Comparison of ENCODE assay signal across 8 cellular contexts in the genomic region with DNA sequence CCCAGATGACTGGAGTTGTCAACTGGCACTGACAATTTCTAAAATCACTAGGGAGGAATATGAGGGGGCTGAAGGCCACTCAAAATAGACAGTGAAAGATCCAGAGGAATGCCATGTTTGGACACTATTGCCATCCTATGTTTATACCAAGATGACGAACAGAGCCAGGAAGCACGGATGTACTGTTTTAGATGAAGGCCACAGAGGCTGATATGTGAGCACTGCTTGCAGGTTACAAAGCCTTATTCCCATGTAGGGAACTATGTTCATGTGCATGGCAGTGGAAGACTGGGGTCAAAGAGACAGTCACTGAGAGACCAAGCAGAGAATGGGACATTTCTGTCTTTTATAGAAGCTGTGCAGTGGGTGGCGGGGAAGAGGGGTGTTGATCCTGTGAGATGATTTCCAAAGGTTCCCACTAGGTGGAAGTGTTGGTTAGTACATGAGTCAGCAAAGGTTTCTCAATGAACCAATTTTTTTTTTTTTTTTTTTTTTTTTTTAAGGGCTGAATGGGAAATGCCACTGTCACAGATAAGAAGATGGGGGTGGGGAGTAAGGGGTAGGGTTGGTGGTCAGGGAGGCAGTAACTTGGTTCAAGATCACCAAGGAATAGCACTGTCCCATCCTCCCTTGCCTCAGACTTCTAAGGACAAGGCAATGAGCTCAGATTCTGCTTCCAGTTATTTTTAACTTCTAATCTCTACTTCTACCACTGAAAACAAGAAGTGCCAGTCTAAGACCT. TPM values are rescaled to one million over a fixed set of nuclear protein-coding genes. Genes with fewer than 3 reads are reported as not detected.
DNase-seq lines count a peak whose midpoint lies in the region; ATAC-seq and TF ChIP-seq lines count a peak whose summit lies in the region.

No MANE protein-coding gene starts in this region.

- TF ChIP-seq CTCF in OCI-LY1 (IDR thresholded peaks at IDR 0.05; ENCODE audit: low read length) (peak; percentile 39; the same call in 1 of the 2 replicates), endodermal cell (conservative IDR thresholded peaks at IDR 0.05) (peak; percentile 78)

- no peaks in the 10 kb centered on the region for H3K9me3 Mint-ChIP-seq in endodermal cell
- H3K9me3 Mint-ChIP-seq in memory B cell: no peaks in the 10 kb centered on the region

- no peaks in the 10 kb centered on the region for H3F3A ChIP-seq in OCI-LY1 (ENCODE audit: insufficient read depth, low read length)

- no peaks in the 10 kb centered on the region for H3K36me3 ChIP-seq in OCI-LY1 (ENCODE audit: insufficient read depth, low read length)
- no peaks in the 10 kb centered on the region for H3K36me3 ChIP-seq in endodermal cell (ENCODE audit: control insufficient read depth, insufficient read depth, low read length)

- no peaks in the 10 kb centered on the region for H3K9me3 ChIP-seq in OCI-LY1 (ENCODE audit: low read length)
- H3K9me3 ChIP-seq in endodermal cell (ENCODE audit: control insufficient read depth, low read length): peaks cover 11% of the 10 kb centered on the region

- H3K4me1 ChIP-seq in OCI-LY1 (ENCODE audit: insufficient read depth, low read length, severe bottlenecking) (no peaks in the 10 kb centered on the region), endodermal cell (ENCODE audit: control insufficient read depth, insufficient read depth, low read length) (peaks cover 5% of the 10 kb centered on the region)

- no peak overlapping the region for H2AFZ ChIP-seq in OCI-LY1 (ENCODE audit: low read length)

- H3K27me3 ChIP-seq in OCI-LY1 (ENCODE audit: insufficient read depth, low read length): no peaks in the 10 kb centered on the region
- peaks cover 9% of the 10 kb centered on the region for H3K27me3 ChIP-seq in endodermal cell (ENCODE audit: control insufficient read depth, insufficient read depth, low read length, poor library complexity, severe bottlenecking)

- WGBS in endodermal cell (ENCODE audit: insufficient coverage in 1 of 2, insufficient read length in 1 of 2), 2 experiments: 83 to 96% methylated on average over 2 to 3 of the region's 3 CpGs

- no peaks in the 10 kb centered on the region for H4K20me1 ChIP-seq in OCI-LY1 (ENCODE audit: insufficient read depth, low read length)

- H3K79me2 ChIP-seq in OCI-LY1 (ENCODE audit: insufficient read depth, low read length): no peaks in the 10 kb centered on the region

- H3K9ac ChIP-seq in OCI-LY1 (ENCODE audit: low read length): no peak overlapping the region
- H3K9ac ChIP-seq in endodermal cell (ENCODE audit: extremely low read depth, low read length, poor library complexity, severe bottlenecking): no peak overlapping the region

- H3K9me2 ChIP-seq in OCI-LY1 (ENCODE audit: low read depth, low read length): no peaks in the 10 kb centered on the region

- peak; percentile 43 for ATAC-seq in memory B cell (ENCODE audit: low read depth)
- no peak for ATAC-seq in HG03571 (IDR thresholded peaks at IDR 0.05; ENCODE audit: unreplicated experiment)
- ATAC-seq in HG02678 (IDR thresholded peaks at IDR 0.05; ENCODE audit: unreplicated experiment): no peak

- H3K27me3 Mint-ChIP-seq in endodermal cell (ENCODE audit: insufficient read depth) (peaks cover 22% of the 10 kb centered on the region), memory B cell (no peaks in the 10 kb centered on the region)

- H3K4me3 ChIP-seq in OCI-LY1 (ENCODE audit: low read depth, low read length, poor library complexity, severe bottlenecking) (no peak overlapping the region), endodermal cell (ENCODE audit: low read length) (no peak overlapping the region)

- no peak overlapping the region for H3K27ac ChIP-seq in OCI-LY1 (ENCODE audit: low read depth, low read length, poor library complexity, severe bottlenecking)
- no peak overlapping the region for H3K27ac ChIP-seq in endodermal cell (ENCODE audit: low read depth, low read length)

- H3K27ac Mint-ChIP-seq in endodermal cell (no peak overlapping the region), memory B cell (no peak overlapping the region)

- H3K4me2 ChIP-seq in OCI-LY1 (ENCODE audit: low read length): no peak overlapping the region

- H3K36me3 Mint-ChIP-seq in endodermal cell (ENCODE audit: low read depth): no peaks in the 10 kb centered on the region
- H3K36me3 Mint-ChIP-seq in memory B cell: no peaks in the 10 kb centered on the region

- DNase-seq in DMS114 treated with DMSO at 0.1 percent for 48 hours (lab: John Stamatoyannopoulos, UW; ENCODE audit: unreplicated experiment): peak; percentile 46
- peak; percentile 16 for DNase-seq in HK-2 (ENCODE audit: unreplicated experiment)
- DNase-seq in endodermal cell: peak; percentile 71
- peak; percentile 30 to 38 for DNase-seq in memory B cell (ENCODE audit: low spot score in 2 of 2)
- DNase-seq in NK-92 treated with Interleukin-12 subunit alpha and Interleukin-12 subunit beta, amount 100 ng/mL, for 24 hours (lab: John Stamatoyannopoulos, UW): no peak

- H3K4me1 Mint-ChIP-seq in endodermal cell: peaks cover 8% of the 10 kb centered on the region
- no peaks in the 10 kb centered on the region for H3K4me1 Mint-ChIP-seq in memory B cell

- H3K4me3 Mint-ChIP-seq in endodermal cell (no peak overlapping the region), memory B cell (no peak overlapping the region)

RNA-seq across cellular contexts. Expression of gene MOCS1, which starts 46.7 kb away (rescaled TPM):
- 10 to 100 TPM in 1 of 2 donors, 1 to 10 TPM in 1; 8.7 to 11.3 TPM for total RNA-seq in endodermal cell
- 10.3 TPM for polyA plus RNA-seq in endodermal cell (2013, experiment 1 of 2)
- polyA plus RNA-seq in endodermal cell (2013, experiment 2 of 2): 9.4 TPM
